Comparison of ENCODE assay signal across 1 cellular context in the genomic region with DNA sequence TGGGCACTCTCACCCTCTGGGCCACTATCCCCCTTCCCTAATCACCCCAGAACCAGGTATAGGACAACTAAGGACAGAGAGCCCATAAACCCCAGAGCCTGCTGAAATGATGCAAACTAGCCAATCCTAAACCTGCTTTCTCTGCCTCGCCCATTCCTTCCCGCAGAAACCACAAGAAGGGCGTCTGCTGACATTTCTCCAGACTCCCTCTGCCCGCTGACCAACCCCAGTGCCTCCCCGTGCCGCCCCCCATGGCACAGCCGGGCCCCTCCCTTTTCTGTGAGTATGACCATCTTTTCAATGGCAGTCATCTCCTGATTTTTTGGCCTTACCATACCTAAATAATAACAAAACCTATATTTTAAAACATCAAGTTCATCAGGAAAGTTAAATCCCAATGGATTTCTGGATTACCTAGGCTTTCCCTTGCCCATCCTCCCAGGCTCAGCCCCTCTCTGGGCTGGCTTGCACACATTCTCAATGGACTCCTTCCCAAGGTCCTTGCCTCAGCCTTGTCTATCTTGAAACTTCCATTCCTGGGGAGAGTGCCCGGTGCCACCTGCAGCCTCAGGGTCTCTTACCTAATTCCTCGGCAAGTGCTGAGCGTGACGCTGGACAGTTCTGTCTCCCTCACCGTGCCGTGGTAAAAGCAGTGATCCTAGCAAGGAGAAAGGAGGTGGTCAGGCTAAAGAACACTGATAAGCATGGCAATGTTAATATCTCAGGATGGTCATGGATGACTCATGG.
TF ChIP-seq lines count a peak whose summit lies in the region.

No MANE protein-coding gene starts in this region.

TF ChIP-seq in GM23338, 12 proteins besides CTCF, POLR2A, EP300 and RAD21 (continued from another document):
- TF ChIP-seq, protein P1, sequence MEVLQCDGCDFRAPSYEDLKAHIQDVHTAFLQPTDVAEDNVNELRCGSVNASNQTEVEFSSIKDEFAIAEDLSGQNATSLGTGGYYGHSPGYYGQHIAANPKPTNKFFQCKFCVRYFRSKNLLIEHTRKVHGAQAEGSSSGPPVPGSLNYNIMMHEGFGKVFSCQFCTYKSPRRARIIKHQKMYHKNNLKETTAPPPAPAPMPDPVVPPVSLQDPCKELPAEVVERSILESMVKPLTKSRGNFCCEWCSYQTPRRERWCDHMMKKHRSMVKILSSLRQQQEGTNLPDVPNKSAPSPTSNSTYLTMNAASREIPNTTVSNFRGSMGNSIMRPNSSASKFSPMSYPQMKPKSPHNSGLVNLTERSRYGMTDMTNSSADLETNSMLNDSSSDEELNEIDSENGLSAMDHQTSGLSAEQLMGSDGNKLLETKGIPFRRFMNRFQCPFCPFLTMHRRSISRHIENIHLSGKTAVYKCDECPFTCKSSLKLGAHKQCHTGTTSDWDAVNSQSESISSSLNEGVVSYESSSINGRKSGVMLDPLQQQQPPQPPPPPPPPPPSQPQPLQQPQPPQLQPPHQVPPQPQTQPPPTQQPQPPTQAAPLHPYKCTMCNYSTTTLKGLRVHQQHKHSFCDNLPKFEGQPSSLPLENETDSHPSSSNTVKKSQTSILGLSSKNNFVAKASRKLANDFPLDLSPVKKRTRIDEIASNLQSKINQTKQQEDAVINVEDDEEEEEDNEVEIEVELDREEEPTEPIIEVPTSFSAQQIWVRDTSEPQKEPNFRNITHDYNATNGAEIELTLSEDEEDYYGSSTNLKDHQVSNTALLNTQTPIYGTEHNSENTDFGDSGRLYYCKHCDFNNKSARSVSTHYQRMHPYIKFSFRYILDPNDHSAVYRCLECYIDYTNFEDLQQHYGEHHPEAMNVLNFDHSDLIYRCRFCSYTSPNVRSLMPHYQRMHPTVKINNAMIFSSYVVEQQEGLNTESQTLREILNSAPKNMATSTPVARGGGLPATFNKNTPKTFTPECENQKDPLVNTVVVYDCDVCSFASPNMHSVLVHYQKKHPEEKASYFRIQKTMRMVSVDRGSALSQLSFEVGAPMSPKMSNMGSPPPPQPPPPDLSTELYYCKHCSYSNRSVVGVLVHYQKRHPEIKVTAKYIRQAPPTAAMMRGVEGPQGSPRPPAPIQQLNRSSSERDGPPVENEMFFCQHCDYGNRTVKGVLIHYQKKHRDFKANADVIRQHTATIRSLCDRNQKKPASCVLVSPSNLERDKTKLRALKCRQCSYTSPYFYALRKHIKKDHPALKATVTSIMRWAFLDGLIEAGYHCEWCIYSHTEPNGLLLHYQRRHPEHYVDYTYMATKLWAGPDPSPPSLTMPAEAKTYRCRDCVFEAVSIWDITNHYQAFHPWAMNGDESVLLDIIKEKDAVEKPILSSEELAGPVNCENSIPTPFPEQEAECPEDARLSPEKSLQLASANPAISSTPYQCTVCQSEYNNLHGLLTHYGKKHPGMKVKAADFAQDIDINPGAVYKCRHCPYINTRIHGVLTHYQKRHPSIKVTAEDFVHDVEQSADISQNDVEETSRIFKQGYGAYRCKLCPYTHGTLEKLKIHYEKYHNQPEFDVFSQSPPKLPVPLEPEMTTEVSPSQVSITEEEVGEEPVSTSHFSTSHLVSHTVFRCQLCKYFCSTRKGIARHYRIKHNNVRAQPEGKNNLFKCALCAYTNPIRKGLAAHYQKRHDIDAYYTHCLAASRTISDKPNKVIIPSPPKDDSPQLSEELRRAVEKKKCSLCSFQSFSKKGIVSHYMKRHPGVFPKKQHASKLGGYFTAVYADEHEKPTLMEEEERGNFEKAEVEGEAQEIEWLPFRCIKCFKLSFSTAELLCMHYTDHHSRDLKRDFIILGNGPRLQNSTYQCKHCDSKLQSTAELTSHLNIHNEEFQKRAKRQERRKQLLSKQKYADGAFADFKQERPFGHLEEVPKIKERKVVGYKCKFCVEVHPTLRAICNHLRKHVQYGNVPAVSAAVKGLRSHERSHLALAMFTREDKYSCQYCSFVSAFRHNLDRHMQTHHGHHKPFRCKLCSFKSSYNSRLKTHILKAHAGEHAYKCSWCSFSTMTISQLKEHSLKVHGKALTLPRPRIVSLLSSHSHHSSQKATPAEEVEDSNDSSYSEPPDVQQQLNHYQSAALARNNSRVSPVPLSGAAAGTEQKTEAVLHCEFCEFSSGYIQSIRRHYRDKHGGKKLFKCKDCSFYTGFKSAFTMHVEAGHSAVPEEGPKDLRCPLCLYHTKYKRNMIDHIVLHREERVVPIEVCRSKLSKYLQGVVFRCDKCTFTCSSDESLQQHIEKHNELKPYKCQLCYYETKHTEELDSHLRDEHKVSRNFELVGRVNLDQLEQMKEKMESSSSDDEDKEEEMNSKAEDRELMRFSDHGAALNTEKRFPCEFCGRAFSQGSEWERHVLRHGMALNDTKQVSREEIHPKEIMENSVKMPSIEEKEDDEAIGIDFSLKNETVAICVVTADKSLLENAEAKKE (CRISPR knock-in tag; IDR thresholded peaks at IDR 0.05), result no peak
- TF ChIP-seq, protein P2, sequence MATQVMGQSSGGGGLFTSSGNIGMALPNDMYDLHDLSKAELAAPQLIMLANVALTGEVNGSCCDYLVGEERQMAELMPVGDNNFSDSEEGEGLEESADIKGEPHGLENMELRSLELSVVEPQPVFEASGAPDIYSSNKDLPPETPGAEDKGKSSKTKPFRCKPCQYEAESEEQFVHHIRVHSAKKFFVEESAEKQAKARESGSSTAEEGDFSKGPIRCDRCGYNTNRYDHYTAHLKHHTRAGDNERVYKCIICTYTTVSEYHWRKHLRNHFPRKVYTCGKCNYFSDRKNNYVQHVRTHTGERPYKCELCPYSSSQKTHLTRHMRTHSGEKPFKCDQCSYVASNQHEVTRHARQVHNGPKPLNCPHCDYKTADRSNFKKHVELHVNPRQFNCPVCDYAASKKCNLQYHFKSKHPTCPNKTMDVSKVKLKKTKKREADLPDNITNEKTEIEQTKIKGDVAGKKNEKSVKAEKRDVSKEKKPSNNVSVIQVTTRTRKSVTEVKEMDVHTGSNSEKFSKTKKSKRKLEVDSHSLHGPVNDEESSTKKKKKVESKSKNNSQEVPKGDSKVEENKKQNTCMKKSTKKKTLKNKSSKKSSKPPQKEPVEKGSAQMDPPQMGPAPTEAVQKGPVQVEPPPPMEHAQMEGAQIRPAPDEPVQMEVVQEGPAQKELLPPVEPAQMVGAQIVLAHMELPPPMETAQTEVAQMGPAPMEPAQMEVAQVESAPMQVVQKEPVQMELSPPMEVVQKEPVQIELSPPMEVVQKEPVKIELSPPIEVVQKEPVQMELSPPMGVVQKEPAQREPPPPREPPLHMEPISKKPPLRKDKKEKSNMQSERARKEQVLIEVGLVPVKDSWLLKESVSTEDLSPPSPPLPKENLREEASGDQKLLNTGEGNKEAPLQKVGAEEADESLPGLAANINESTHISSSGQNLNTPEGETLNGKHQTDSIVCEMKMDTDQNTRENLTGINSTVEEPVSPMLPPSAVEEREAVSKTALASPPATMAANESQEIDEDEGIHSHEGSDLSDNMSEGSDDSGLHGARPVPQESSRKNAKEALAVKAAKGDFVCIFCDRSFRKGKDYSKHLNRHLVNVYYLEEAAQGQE (IDR thresholded peaks at IDR 0.05; ENCODE audit: unreplicated experiment), result no peak
- TF ChIP-seq ZNF114 (CRISPR knock-in tag; IDR thresholded peaks at IDR 0.05) (no peak), EZH2 (IDR thresholded peaks at IDR 0.05; ENCODE audit: low read depth, unreplicated experiment) (no peak), STAT1 (IDR thresholded peaks at IDR 0.05; ENCODE audit: unreplicated experiment) (no peak)
TF ChIP-seq in GM23338: peak in this region for 0.
